9 cellular contexts compared by ENCODE assay signal in the genomic region with DNA sequence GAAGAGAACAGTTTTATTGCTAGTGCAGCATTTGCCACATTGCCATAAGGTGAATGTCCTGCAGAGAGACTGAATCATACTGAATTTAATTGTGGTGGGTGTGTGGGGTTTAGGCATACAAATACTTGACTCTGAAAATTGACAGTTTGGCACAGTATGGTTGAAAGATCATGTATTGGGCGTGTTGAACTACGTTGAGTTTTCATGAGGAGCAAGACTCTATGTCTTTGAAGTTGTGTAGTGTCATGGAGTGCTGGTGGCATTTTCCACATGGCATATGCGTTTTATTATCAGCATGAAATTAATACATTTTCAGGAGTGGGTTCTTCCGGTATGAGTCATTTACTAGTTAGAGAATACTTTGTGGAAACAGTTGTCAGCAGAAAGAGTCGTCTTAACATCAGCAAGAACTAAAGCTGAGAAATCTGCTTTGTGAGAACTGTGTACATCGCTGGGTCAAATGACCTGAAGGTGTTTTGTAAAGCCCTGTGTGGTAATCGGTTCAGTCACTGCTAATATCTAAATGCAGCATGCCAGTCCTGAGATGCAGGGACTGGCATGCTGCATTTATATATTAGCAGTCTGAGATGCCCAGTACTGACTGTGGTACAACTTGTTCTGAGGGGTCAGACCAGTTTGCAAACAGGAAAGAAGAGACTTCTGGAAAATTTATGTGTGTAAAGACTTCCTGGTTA. TPM values are rescaled to one million over a fixed set of nuclear protein-coding genes. Genes with fewer than 3 reads are reported as not detected.
DNase-seq lines count a peak whose midpoint lies in the region; ATAC-seq lines count a peak whose summit lies in the region.
"Had no signal": no experiment of that assay in that cellular context is flagged by ENCODE, and none has a peak within 500 bp of the region (broad histone marks: within the 10 kb centered on the region; RNA-seq: fewer than 3 reads in every experiment).

No MANE protein-coding gene starts in this region.

- H3K9me3 Mint-ChIP-seq in activated T-helper 2 cell treated with anti-CD3 and anti-CD28 coated beads, Interferon-gamma antibody, Interleukin-2, Interleukin-4, amounts not matched to agents 10 μg/mL and 5 μg/mL and 100 μg/mL, durations not matched to agents 14 hours and 24 hours and 36 hours, result no peaks in the 10 kb centered on the region
- no peaks in the 10 kb centered on the region for H3K9me3 Mint-ChIP-seq in immature natural killer cell

- no peak overlapping the region for H3K4me3 Mint-ChIP-seq in activated T-helper 2 cell treated with anti-CD3 and anti-CD28 coated beads, Interferon-gamma antibody, Interleukin-2, Interleukin-4, amounts not matched to agents 10 μg/mL and 5 μg/mL and 100 μg/mL, durations not matched to agents 14 hours and 24 hours and 36 hours (ENCODE audit: low read depth)
- H3K4me3 Mint-ChIP-seq in immature natural killer cell, result peak overlapping the region in 1 of 5 donors; percentile 19

- ATAC-seq in HG03460 (IDR thresholded peaks at IDR 0.05; ENCODE audit: unreplicated experiment), result no peak
- ATAC-seq in GM18867 (IDR thresholded peaks at IDR 0.05; ENCODE audit: unreplicated experiment), result no peak
- no peak for ATAC-seq in HG02610 (IDR thresholded peaks at IDR 0.05; ENCODE audit: unreplicated experiment)
- no peak for ATAC-seq in HG03175 (IDR thresholded peaks at IDR 0.05; ENCODE audit: unreplicated experiment)

- peak; percentile 23 for DNase-seq in A172 (ENCODE audit: low spot score)
- DNase-seq in HCEC 1CT, result peak; percentile 14
- no peak for DNase-seq in activated T-helper 2 cell treated with anti-CD3 and anti-CD28 coated beads, Interferon-gamma antibody, Interleukin-2, Interleukin-4, amounts not matched to agents 10 μg/mL and 5 μg/mL and 100 μg/mL, durations not matched to agents 14 hours and 24 hours and 36 hours (ENCODE audit: low spot score)
- no peak for DNase-seq in immature natural killer cell
- DNase-seq: NCI-H187 treated with DMSO at 0.1 percent for 48 hours had no signal

- H3K36me3 Mint-ChIP-seq in activated T-helper 2 cell treated with anti-CD3 and anti-CD28 coated beads, Interferon-gamma antibody, Interleukin-2, Interleukin-4, amounts not matched to agents 10 μg/mL and 5 μg/mL and 100 μg/mL, durations not matched to agents 14 hours and 24 hours and 36 hours (ENCODE audit: low read depth), result peaks cover 2% of the 10 kb centered on the region
- H3K36me3 Mint-ChIP-seq in immature natural killer cell, result no peaks in the 10 kb centered on the region

- intact Hi-C loops in activated T-helper 2 cell treated with anti-CD3 and anti-CD28 coated beads, Interferon-gamma antibody, Interleukin-2, Interleukin-4, amounts not matched to agents 10 μg/mL and 5 μg/mL and 100 μg/mL, durations not matched to agents 14 hours and 24 hours and 36 hours (cut with micrococcal nuclease), result loop anchor here (1.0 kb wide), 2 partner anchors 12 to 18 kb away; no protein-coding TSS in a partner anchor

- H3K27me3 Mint-ChIP-seq in activated T-helper 2 cell treated with anti-CD3 and anti-CD28 coated beads, Interferon-gamma antibody, Interleukin-2, Interleukin-4, amounts not matched to agents 10 μg/mL and 5 μg/mL and 100 μg/mL, durations not matched to agents 14 hours and 24 hours and 36 hours (ENCODE audit: low read depth), result no peaks in the 10 kb centered on the region
- H3K27me3 Mint-ChIP-seq in immature natural killer cell (ENCODE audit: low read depth in 3 of 3), result no peaks in the 10 kb centered on the region

- H3K4me1 Mint-ChIP-seq in activated T-helper 2 cell treated with anti-CD3 and anti-CD28 coated beads, Interferon-gamma antibody, Interleukin-2, Interleukin-4, amounts not matched to agents 10 μg/mL and 5 μg/mL and 100 μg/mL, durations not matched to agents 14 hours and 24 hours and 36 hours (ENCODE audit: low read depth), result peaks cover 61% of the 10 kb centered on the region
- H3K4me1 Mint-ChIP-seq in immature natural killer cell, result peaks cover 11 to 72% of the 10 kb centered on the region in 2 donors

- H3K27ac Mint-ChIP-seq in activated T-helper 2 cell treated with anti-CD3 and anti-CD28 coated beads, Interferon-gamma antibody, Interleukin-2, Interleukin-4, amounts not matched to agents 10 μg/mL and 5 μg/mL and 100 μg/mL, durations not matched to agents 14 hours and 24 hours and 36 hours, result peak overlapping the region; percentile 31
- peak overlapping the region in 5 of 6 donors; percentile 3 to 68 (median 61) for H3K27ac Mint-ChIP-seq in immature natural killer cell

RNA-seq across cellular contexts. Expression of a gene that starts 50.3 kb away (rescaled TPM):
- total RNA-seq in A172 (2014; rRNA removed; shearing (Covaris generic)), result 9.1 and 10.3 TPM in 2 replicates
- 18.5 TPM in 2 replicates for total RNA-seq in activated T-helper 2 cell treated with anti-CD3 and anti-CD28 coated beads, Interferon-gamma antibody, Interleukin-2, Interleukin-4, amounts not matched to agents 10 μg/mL and 5 μg/mL and 100 μg/mL, durations not matched to agents 14 hours and 24 hours and 36 hours
- polyA plus RNA-seq in immature natural killer cell, result 10 to 100 TPM in 1 of 3 donors, 1 to 10 TPM in 2; 5.3 to 13.2 (median 7.0) TPM

Comparison
In these comparisons a context has a peak if more than half of its experiments do, and no peak if none do; other contexts are left out.
1. DNase-seq: peak in A172 (single experiment) and HCEC 1CT (single experiment); none in activated T-helper 2 cell treated with anti-CD3 and anti-CD28 coated beads, Interferon-gamma antibody, Interleukin-2, Interleukin-4, amounts not matched to agents 10 μg/mL and 5 μg/mL and 100 μg/mL, durations not matched to agents 14 hours and 24 hours and 36 hours (single experiment) and immature natural killer cell (0 of 3).